17 cellular contexts compared by ENCODE assay signal in genomic region chr6:5180636-5181035, GRCh38.
DNase-seq lines count a peak whose midpoint lies in the region; TF ChIP-seq lines count a peak whose summit lies in the region.
"Had no signal": no experiment of that assay in that cellular context is flagged by ENCODE, and none has a peak within 500 bp of the region (broad histone marks: within the 10 kb centered on the region; RNA-seq: fewer than 3 reads in every experiment).

No MANE protein-coding gene starts in this region.

- H2BK5ac ChIP-seq in mesenchymal stem cell (ENCODE audit: low read depth, low read length, poor library complexity, severe bottlenecking), result no peak overlapping the region

- H3K9me3 Mint-ChIP-seq in activated T-helper 1 cell treated with anti-CD3 and anti-CD28 coated beads, Interleukin-12 subunit alpha, Interleukin-12 subunit beta, Interleukin-2, Interleukin-4 antibody, amounts not matched to agents 30 ng/mL and 10 ng/mL and 1 ng/mL, durations not matched to agents 14 hours and 24 hours and 36 hours, result no peaks in the 10 kb centered on the region
- H3K9me3 Mint-ChIP-seq in activated naive CD4-positive, alpha-beta T cell treated with anti-CD3 and anti-CD28 coated beads for 36 hours, result no peaks in the 10 kb centered on the region

- no peak overlapping the region for H3K4me3 Mint-ChIP-seq in activated T-helper 1 cell treated with anti-CD3 and anti-CD28 coated beads, Interleukin-12 subunit alpha, Interleukin-12 subunit beta, Interleukin-2, Interleukin-4 antibody, amounts not matched to agents 30 ng/mL and 10 ng/mL and 1 ng/mL, durations not matched to agents 14 hours and 24 hours and 36 hours
- H3K4me3 Mint-ChIP-seq in activated naive CD4-positive, alpha-beta T cell treated with anti-CD3 and anti-CD28 coated beads for 36 hours, result no peak overlapping the region

- no peak overlapping the region for H4K91ac ChIP-seq in mesenchymal stem cell (ENCODE audit: low read length)

- no peak overlapping the region for H2AK5ac ChIP-seq in mesenchymal stem cell (ENCODE audit: low read length, severe bottlenecking)

- no peak overlapping the region for H4K8ac ChIP-seq in mesenchymal stem cell (ENCODE audit: low read length)

- peak overlapping the region; percentile 1 to 15 for H2BK12ac ChIP-seq in mesenchymal stem cell (ENCODE audit: low read length in 2 of 2)

- H2BK120ac ChIP-seq in mesenchymal stem cell (ENCODE audit: low read depth, low read length), result no peak overlapping the region

- peaks cover 14% of the 10 kb centered on the region for H3K79me1 ChIP-seq in mesenchymal stem cell (replicated peaks; ENCODE audit: low read length, poor library complexity, severe bottlenecking)

- H3K4ac ChIP-seq in mesenchymal stem cell (ENCODE audit: low read depth in 1 of 2, low read length in 2 of 2), result no peak overlapping the region

- H2BK15ac ChIP-seq in mesenchymal stem cell (ENCODE audit: low read depth, poor library complexity, severe bottlenecking), result no peak overlapping the region

- no peak overlapping the region for H3K4me2 ChIP-seq in mesenchymal stem cell (ENCODE audit: low read length, poor library complexity, severe bottlenecking)

- intact Hi-C loops in activated T-helper 1 cell treated with anti-CD3 and anti-CD28 coated beads, Interleukin-12 subunit alpha, Interleukin-12 subunit beta, Interleukin-2, Interleukin-4 antibody, amounts not matched to agents 30 ng/mL and 10 ng/mL and 1 ng/mL, durations not matched to agents 14 hours and 24 hours and 36 hours (cut with micrococcal nuclease), result no loop called here
- intact Hi-C loops in activated naive CD4-positive, alpha-beta T cell treated with anti-CD3 and anti-CD28 coated beads for 36 hours (cut with micrococcal nuclease), result no loop called here

- H3K27ac ChIP-seq in C4-2B (peak overlapping the region; percentile 21), mesenchymal stem cell (ENCODE audit: low read length, poor library complexity, severe bottlenecking) (no peak overlapping the region)
- H3K27ac ChIP-seq: Peyer's patch had no signal

- CTCF ChIA-PET in activated naive CD4-positive, alpha-beta T cell treated with anti-CD3 and anti-CD28 coated beads for 36 hours (lab: Charles Lee), result interaction anchor here (0.7 to 1.4 kb wide), 2 partner anchors 37 to 1456 kb away, joined by 3 to 4 read pairs; no protein-coding TSS in a partner anchor

- peak overlapping the region in 1 of 2 experiments; percentile 77 for H3K14ac ChIP-seq in mesenchymal stem cell (ENCODE audit: low read length in 2 of 2)

- no peaks in the 10 kb centered on the region for H3K27me3 Mint-ChIP-seq in activated T-helper 1 cell treated with anti-CD3 and anti-CD28 coated beads, Interleukin-12 subunit alpha, Interleukin-12 subunit beta, Interleukin-2, Interleukin-4 antibody, amounts not matched to agents 30 ng/mL and 10 ng/mL and 1 ng/mL, durations not matched to agents 14 hours and 24 hours and 36 hours (ENCODE audit: insufficient read depth)
- H3K27me3 Mint-ChIP-seq in activated naive CD4-positive, alpha-beta T cell treated with anti-CD3 and anti-CD28 coated beads for 36 hours (ENCODE audit: low read depth), result no peaks in the 10 kb centered on the region

- WGBS in mesenchymal stem cell, result 96% methylated on average over 4 of the region's 4 CpGs

- H3K9me3 ChIP-seq in mesenchymal stem cell (ENCODE audit: control insufficient read depth, low read length), result no peaks in the 10 kb centered on the region
- H3K9me3 ChIP-seq: Peyer's patch had no signal

- H3K23ac ChIP-seq in mesenchymal stem cell (ENCODE audit: low read length in 2 of 2), result peak overlapping the region in 1 of 2 experiments; percentile 23

- peak; percentile 45 for DNase-seq in LNCaP clone FGC (ENCODE audit: low read depth)
- DNase-seq in NCI-H510A treated with DMSO at 0.1 percent for 48 hours (lab: John Stamatoyannopoulos, UW), result peak; percentile 71
- no peak for DNase-seq in mesenchymal stem cell
- DNase-seq in NCI-H1436 (lab: John Stamatoyannopoulos, UW), result no peak
- DNase-seq in activated T-helper 1 cell treated with anti-CD3 and anti-CD28 coated beads, Interleukin-12 subunit alpha, Interleukin-12 subunit beta, Interleukin-2, Interleukin-4 antibody, amounts not matched to agents 30 ng/mL and 10 ng/mL and 1 ng/mL, durations not matched to agents 14 hours and 24 hours and 36 hours (ENCODE audit: low spot score), result no peak
- DNase-seq in midbrain (lab: John Stamatoyannopoulos, UW), result no peak
- no peak for DNase-seq in activated naive CD4-positive, alpha-beta T cell treated with anti-CD3 and anti-CD28 coated beads for 36 hours
- DNase-seq: 8988T, AML-193, C1 segment of cervical spinal cord, DMS79, NCI-H1092, NCI-H1436 treated with DMSO at 0.1 percent for 48 hours, NCI-H1930, Peyer's patch had no signal

- no peak for TF ChIP-seq CTCF in C4-2B (conservative IDR thresholded peaks at IDR 0.05)
- no peak for TF ChIP-seq CTCF in LNCaP clone FGC (IDR thresholded peaks at IDR 0.05; ENCODE audit: control insufficient read depth, extremely low read depth, insufficient read depth)

- H3K9ac ChIP-seq in mesenchymal stem cell (ENCODE audit: low read length), result no peak overlapping the region

- no peaks in the 10 kb centered on the region for H3K27me3 ChIP-seq in mesenchymal stem cell (ENCODE audit: control insufficient read depth in 1 of 2, insufficient read depth in 1 of 2, low read length in 2 of 2)
- H3K27me3 ChIP-seq: Peyer's patch had no signal

- peaks cover 0 to under 1% of the 10 kb centered on the region in 2 experiments for H3K36me3 ChIP-seq in mesenchymal stem cell (ENCODE audit: control insufficient read depth in 1 of 2, insufficient read depth in 2 of 2, low read depth in 1 of 2, low read length in 2 of 2)
- H3K36me3 ChIP-seq: Peyer's patch had no signal

- H3K27ac Mint-ChIP-seq in activated T-helper 1 cell treated with anti-CD3 and anti-CD28 coated beads, Interleukin-12 subunit alpha, Interleukin-12 subunit beta, Interleukin-2, Interleukin-4 antibody, amounts not matched to agents 30 ng/mL and 10 ng/mL and 1 ng/mL, durations not matched to agents 14 hours and 24 hours and 36 hours, result no peak overlapping the region
- H3K27ac Mint-ChIP-seq in activated naive CD4-positive, alpha-beta T cell treated with anti-CD3 and anti-CD28 coated beads for 36 hours, result no peak overlapping the region

- peaks cover 32% of the 10 kb centered on the region for H3K4me1 Mint-ChIP-seq in activated T-helper 1 cell treated with anti-CD3 and anti-CD28 coated beads, Interleukin-12 subunit alpha, Interleukin-12 subunit beta, Interleukin-2, Interleukin-4 antibody, amounts not matched to agents 30 ng/mL and 10 ng/mL and 1 ng/mL, durations not matched to agents 14 hours and 24 hours and 36 hours (ENCODE audit: low read depth)
- peaks cover 30% of the 10 kb centered on the region for H3K4me1 Mint-ChIP-seq in activated naive CD4-positive, alpha-beta T cell treated with anti-CD3 and anti-CD28 coated beads for 36 hours (ENCODE audit: low read depth)

- H3K4me1 ChIP-seq in mesenchymal stem cell (ENCODE audit: control insufficient read depth, insufficient read depth, low read depth, low read length), result no peaks in the 10 kb centered on the region
- H3K4me1 ChIP-seq: Peyer's patch had no signal

- H3K4me3 ChIP-seq in LNCaP clone FGC (ENCODE audit: low read depth, low read length) (no peak overlapping the region), mesenchymal stem cell (ENCODE audit: insufficient read depth in 1 of 2, low read depth in 1 of 2, low read length in 2 of 2) (no peak overlapping the region)
- H3K4me3 ChIP-seq: K562, Peyer's patch had no signal

- H3K36me3 Mint-ChIP-seq in activated T-helper 1 cell treated with anti-CD3 and anti-CD28 coated beads, Interleukin-12 subunit alpha, Interleukin-12 subunit beta, Interleukin-2, Interleukin-4 antibody, amounts not matched to agents 30 ng/mL and 10 ng/mL and 1 ng/mL, durations not matched to agents 14 hours and 24 hours and 36 hours (ENCODE audit: low read depth), result peaks cover 9% of the 10 kb centered on the region
- peaks cover 9% of the 10 kb centered on the region for H3K36me3 Mint-ChIP-seq in activated naive CD4-positive, alpha-beta T cell treated with anti-CD3 and anti-CD28 coated beads for 36 hours (ENCODE audit: low read depth)

- peak overlapping the region in 1 of 2 experiments; percentile 28 for H3K18ac ChIP-seq in mesenchymal stem cell (ENCODE audit: low read depth in 1 of 2, low read length in 2 of 2)

- no peak overlapping the region for H2AFZ ChIP-seq in mesenchymal stem cell (ENCODE audit: low read depth, low read length)

Comparison
In these comparisons a context has a peak if more than half of its experiments do, and no peak if none do; other contexts are left out.
1. DNase-seq: peak in LNCaP clone FGC (single experiment) and NCI-H510A treated with DMSO at 0.1 percent for 48 hours (single experiment); none in mesenchymal stem cell (single experiment), NCI-H1436 (single experiment), activated T-helper 1 cell treated with anti-CD3 and anti-CD28 coated beads, Interleukin-12 subunit alpha, Interleukin-12 subunit beta, Interleukin-2, Interleukin-4 antibody, amounts not matched to agents 30 ng/mL and 10 ng/mL and 1 ng/mL, durations not matched to agents 14 hours and 24 hours and 36 hours (single experiment), midbrain (single experiment) and activated naive CD4-positive, alpha-beta T cell treated with anti-CD3 and anti-CD28 coated beads for 36 hours (single experiment).